ENCODE assay signal across 1 cellular context in the genomic region with DNA sequence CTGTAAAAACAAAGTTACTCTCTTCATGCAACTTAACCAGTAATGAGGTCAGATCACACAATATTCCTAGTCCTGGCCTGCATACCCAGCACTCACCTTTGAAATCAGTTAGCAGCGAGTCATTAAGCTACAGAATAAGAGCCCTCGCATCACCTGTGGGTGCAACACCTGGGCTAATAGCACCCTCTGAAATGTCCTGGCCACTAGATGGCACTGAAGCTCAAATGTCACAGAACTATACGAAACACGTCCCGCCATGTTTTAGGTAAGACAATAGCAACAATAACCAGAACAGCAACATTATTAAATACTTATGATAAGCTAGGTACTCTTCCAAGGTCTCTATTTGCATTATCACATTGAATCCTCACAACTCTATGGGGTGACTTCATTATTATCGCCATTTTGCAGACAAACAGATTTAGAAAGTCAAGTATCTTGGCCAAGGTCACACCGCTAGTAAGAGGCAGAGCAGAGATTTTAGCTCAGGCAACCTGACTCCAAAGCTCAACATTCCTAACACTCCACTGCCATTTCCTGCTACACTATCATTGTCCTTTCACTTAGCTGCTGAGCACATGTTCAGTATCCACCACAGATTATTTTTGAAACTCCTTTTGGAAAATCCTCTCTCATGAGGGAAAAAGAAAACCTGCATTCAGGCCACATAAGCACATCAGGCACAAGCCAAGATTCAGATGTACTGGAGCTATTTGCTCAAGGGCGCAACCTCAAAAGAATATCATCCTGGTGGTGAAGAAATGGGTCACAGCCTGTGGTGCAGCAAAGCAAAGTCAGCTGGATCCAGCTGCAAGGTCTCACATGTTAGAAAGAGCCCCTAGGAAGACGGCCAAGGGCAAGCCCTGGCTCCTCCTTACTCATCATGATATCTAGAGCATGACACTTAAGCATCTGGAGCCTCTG.
A peak's percentile ranks its signal among the peaks of the same experiment; 100 is the strongest.
TF ChIP-seq lines count a peak whose summit lies in the region.

No MANE protein-coding gene starts in this region.

TF ChIP-seq in H1, 55 proteins besides CTCF, POLR2A, EP300 and RAD21:
- TF ChIP-seq TCF12 (IDR thresholded peaks at IDR 0.05; ENCODE audit: low read depth, low read length) = peak; percentile 67; the same call in 1 of the 2 replicates
- TF ChIP-seq ASH2L (IDR thresholded peaks at IDR 0.05; ENCODE audit: low read length) = peak; percentile 42
- no peak for TF ChIP-seq ATF2 (IDR thresholded peaks at IDR 0.05; ENCODE audit: low read length)
- TF ChIP-seq, protein P1, sequence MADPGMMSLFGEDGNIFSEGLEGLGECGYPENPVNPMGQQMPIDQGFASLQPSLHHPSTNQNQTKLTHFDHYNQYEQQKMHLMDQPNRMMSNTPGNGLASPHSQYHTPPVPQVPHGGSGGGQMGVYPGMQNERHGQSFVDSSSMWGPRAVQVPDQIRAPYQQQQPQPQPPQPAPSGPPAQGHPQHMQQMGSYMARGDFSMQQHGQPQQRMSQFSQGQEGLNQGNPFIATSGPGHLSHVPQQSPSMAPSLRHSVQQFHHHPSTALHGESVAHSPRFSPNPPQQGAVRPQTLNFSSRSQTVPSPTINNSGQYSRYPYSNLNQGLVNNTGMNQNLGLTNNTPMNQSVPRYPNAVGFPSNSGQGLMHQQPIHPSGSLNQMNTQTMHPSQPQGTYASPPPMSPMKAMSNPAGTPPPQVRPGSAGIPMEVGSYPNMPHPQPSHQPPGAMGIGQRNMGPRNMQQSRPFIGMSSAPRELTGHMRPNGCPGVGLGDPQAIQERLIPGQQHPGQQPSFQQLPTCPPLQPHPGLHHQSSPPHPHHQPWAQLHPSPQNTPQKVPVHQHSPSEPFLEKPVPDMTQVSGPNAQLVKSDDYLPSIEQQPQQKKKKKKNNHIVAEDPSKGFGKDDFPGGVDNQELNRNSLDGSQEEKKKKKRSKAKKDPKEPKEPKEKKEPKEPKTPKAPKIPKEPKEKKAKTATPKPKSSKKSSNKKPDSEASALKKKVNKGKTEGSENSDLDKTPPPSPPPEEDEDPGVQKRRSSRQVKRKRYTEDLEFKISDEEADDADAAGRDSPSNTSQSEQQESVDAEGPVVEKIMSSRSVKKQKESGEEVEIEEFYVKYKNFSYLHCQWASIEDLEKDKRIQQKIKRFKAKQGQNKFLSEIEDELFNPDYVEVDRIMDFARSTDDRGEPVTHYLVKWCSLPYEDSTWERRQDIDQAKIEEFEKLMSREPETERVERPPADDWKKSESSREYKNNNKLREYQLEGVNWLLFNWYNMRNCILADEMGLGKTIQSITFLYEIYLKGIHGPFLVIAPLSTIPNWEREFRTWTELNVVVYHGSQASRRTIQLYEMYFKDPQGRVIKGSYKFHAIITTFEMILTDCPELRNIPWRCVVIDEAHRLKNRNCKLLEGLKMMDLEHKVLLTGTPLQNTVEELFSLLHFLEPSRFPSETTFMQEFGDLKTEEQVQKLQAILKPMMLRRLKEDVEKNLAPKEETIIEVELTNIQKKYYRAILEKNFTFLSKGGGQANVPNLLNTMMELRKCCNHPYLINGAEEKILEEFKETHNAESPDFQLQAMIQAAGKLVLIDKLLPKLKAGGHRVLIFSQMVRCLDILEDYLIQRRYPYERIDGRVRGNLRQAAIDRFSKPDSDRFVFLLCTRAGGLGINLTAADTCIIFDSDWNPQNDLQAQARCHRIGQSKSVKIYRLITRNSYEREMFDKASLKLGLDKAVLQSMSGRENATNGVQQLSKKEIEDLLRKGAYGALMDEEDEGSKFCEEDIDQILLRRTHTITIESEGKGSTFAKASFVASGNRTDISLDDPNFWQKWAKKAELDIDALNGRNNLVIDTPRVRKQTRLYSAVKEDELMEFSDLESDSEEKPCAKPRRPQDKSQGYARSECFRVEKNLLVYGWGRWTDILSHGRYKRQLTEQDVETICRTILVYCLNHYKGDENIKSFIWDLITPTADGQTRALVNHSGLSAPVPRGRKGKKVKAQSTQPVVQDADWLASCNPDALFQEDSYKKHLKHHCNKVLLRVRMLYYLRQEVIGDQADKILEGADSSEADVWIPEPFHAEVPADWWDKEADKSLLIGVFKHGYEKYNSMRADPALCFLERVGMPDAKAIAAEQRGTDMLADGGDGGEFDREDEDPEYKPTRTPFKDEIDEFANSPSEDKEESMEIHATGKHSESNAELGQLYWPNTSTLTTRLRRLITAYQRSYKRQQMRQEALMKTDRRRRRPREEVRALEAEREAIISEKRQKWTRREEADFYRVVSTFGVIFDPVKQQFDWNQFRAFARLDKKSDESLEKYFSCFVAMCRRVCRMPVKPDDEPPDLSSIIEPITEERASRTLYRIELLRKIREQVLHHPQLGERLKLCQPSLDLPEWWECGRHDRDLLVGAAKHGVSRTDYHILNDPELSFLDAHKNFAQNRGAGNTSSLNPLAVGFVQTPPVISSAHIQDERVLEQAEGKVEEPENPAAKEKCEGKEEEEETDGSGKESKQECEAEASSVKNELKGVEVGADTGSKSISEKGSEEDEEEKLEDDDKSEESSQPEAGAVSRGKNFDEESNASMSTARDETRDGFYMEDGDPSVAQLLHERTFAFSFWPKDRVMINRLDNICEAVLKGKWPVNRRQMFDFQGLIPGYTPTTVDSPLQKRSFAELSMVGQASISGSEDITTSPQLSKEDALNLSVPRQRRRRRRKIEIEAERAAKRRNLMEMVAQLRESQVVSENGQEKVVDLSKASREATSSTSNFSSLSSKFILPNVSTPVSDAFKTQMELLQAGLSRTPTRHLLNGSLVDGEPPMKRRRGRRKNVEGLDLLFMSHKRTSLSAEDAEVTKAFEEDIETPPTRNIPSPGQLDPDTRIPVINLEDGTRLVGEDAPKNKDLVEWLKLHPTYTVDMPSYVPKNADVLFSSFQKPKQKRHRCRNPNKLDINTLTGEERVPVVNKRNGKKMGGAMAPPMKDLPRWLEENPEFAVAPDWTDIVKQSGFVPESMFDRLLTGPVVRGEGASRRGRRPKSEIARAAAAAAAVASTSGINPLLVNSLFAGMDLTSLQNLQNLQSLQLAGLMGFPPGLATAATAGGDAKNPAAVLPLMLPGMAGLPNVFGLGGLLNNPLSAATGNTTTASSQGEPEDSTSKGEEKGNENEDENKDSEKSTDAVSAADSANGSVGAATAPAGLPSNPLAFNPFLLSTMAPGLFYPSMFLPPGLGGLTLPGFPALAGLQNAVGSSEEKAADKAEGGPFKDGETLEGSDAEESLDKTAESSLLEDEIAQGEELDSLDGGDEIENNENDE (IDR thresholded peaks at IDR 0.05; ENCODE audit: insufficient replicate concordance, low read length) = peak; percentile 34
- peak in 1 of 2 experiments; percentile 62; a peak in 1 of 4 replicates for TF ChIP-seq HDAC2 (IDR thresholded peaks at IDR 0.05; ENCODE audit: borderline replicate concordance in 1 of 2, low read depth in 2 of 2, low read length in 2 of 2)
- no peak for TF ChIP-seq JUN (IDR thresholded peaks at IDR 0.05; ENCODE audit: low read depth, low read length)
- TF ChIP-seq YY1 (IDR thresholded peaks at IDR 0.05; ENCODE audit: low read depth, low read length) = peak; percentile 84; the same call in 1 of the 2 replicates
- no peak for TF ChIP-seq RBBP5 (IDR thresholded peaks at IDR 0.05; ENCODE audit: borderline replicate concordance, low read depth, low read length)
- TF ChIP-seq NRF1 (IDR thresholded peaks at IDR 0.05; ENCODE audit: low read depth, low read length) = no peak
- TF ChIP-seq BRCA1 (IDR thresholded peaks at IDR 0.05; ENCODE audit: low read depth, low read length) = no peak
